Comparison of ENCODE assay signal across 17 cellular contexts in genomic region chr14:41785696-41786095, GRCh38.
A peak's percentile ranks its signal among the peaks of the same experiment; 100 is the strongest.
DNase-seq lines count a peak whose midpoint lies in the region; ATAC-seq and TF ChIP-seq lines count a peak whose summit lies in the region.
"Had no signal": no experiment of that assay in that cellular context is flagged by ENCODE, and none has a peak within 500 bp of the region (broad histone marks: within the 10 kb centered on the region; RNA-seq: fewer than 3 reads in every experiment).

No MANE protein-coding gene starts in this region.

- H3K4me1 Mint-ChIP-seq in activated T-cell treated with anti-CD3 and anti-CD28 coated beads, Interleukin-2, amount 50 U/mL, for 72 hours (ENCODE audit: low read depth) = no peaks in the 10 kb centered on the region
- no peaks in the 10 kb centered on the region for H3K4me1 Mint-ChIP-seq in T-helper 2 cell treated with Interferon-gamma antibody and Interleukin-4, amounts not matched to agents 5 μg/mL and 100 μg/mL, for 36 hours (ENCODE audit: low read depth)
- H3K4me1 Mint-ChIP-seq: activated T-helper 17 cell treated with anti-CD3 and anti-CD28 coated beads, Interleukin-2, amount 50 U/mL, for 72 hours; memory B cell had no signal

- DNase-seq in Daoy (ENCODE audit: low read depth) (peak; percentile 23), NCI-H1092 (lab: John Stamatoyannopoulos, UW) (peak; percentile 36), NCI-H748 treated with DMSO at 0.1 percent for 48 hours (lab: John Stamatoyannopoulos, UW) (peak; percentile 76), choroid plexus epithelial cell (ENCODE audit: low read depth) (peak; percentile 7)
- no peak for DNase-seq in activated T-cell treated with anti-CD3 and anti-CD28 coated beads, Interleukin-2, amount 50 U/mL, for 72 hours
- DNase-seq in T-helper 2 cell treated with Interferon-gamma antibody and Interleukin-4, amounts not matched to agents 5 μg/mL and 100 μg/mL, for 36 hours (ENCODE audit: low spot score) = no peak
- DNase-seq in activated CD4-positive, alpha-beta T cell treated with anti-CD3 and anti-CD28 coated beads for 4 hours = no peak
- DNase-seq: activated CD4-positive, alpha-beta T cell treated with anti-CD3 and anti-CD28 coated beads, Interleukin-2, amount 50 U/mL, for 4 hours; body of pancreas; C1 segment of cervical spinal cord; GF-D8; nucleus accumbens; small intestine had no signal

- H3K27me3 Mint-ChIP-seq in activated T-cell treated with anti-CD3 and anti-CD28 coated beads, Interleukin-2, amount 50 U/mL, for 72 hours (ENCODE audit: low read depth) = no peaks in the 10 kb centered on the region
- H3K27me3 Mint-ChIP-seq in T-helper 2 cell treated with Interferon-gamma antibody and Interleukin-4, amounts not matched to agents 5 μg/mL and 100 μg/mL, for 36 hours (ENCODE audit: low read depth) = no peaks in the 10 kb centered on the region
- H3K27me3 Mint-ChIP-seq: activated T-helper 17 cell treated with anti-CD3 and anti-CD28 coated beads, Interleukin-2, amount 50 U/mL, for 72 hours; memory B cell had no signal

- ATAC-seq in activated T-cell treated with anti-CD3 and anti-CD28 coated beads, Interleukin-2, amount 50 U/mL, for 72 hours (replicated peaks in 1 of 2) = no peak
- ATAC-seq in GM21447 (IDR thresholded peaks at IDR 0.05; ENCODE audit: unreplicated experiment) = no peak
- ATAC-seq: activated T-helper 17 cell treated with anti-CD3 and anti-CD28 coated beads, Interleukin-2, amount 50 U/mL, for 72 hours; body of pancreas had no signal

- no peaks in the 10 kb centered on the region for H3K36me3 Mint-ChIP-seq in activated T-cell treated with anti-CD3 and anti-CD28 coated beads, Interleukin-2, amount 50 U/mL, for 72 hours (ENCODE audit: insufficient read depth in 2 of 2)
- no peaks in the 10 kb centered on the region for H3K36me3 Mint-ChIP-seq in T-helper 2 cell treated with Interferon-gamma antibody and Interleukin-4, amounts not matched to agents 5 μg/mL and 100 μg/mL, for 36 hours (ENCODE audit: low read depth)
- H3K36me3 Mint-ChIP-seq: memory B cell had no signal

- H3K4me3 ChIP-seq in choroid plexus epithelial cell (ENCODE audit: low read depth, low read length) = no peak overlapping the region
- H3K4me3 ChIP-seq: body of pancreas, suprapubic skin had no signal

- H3K4me3 Mint-ChIP-seq in activated T-cell treated with anti-CD3 and anti-CD28 coated beads, Interleukin-2, amount 50 U/mL, for 72 hours = no peak overlapping the region
- no peak overlapping the region for H3K4me3 Mint-ChIP-seq in T-helper 2 cell treated with Interferon-gamma antibody and Interleukin-4, amounts not matched to agents 5 μg/mL and 100 μg/mL, for 36 hours
- H3K4me3 Mint-ChIP-seq: activated T-helper 17 cell treated with anti-CD3 and anti-CD28 coated beads, Interleukin-2, amount 50 U/mL, for 72 hours; memory B cell had no signal

- no peak overlapping the region for H3K27ac Mint-ChIP-seq in activated T-cell treated with anti-CD3 and anti-CD28 coated beads, Interleukin-2, amount 50 U/mL, for 72 hours
- no peak overlapping the region for H3K27ac Mint-ChIP-seq in T-helper 2 cell treated with Interferon-gamma antibody and Interleukin-4, amounts not matched to agents 5 μg/mL and 100 μg/mL, for 36 hours
- H3K27ac Mint-ChIP-seq: activated T-helper 17 cell treated with anti-CD3 and anti-CD28 coated beads, Interleukin-2, amount 50 U/mL, for 72 hours; memory B cell had no signal

- peaks cover 0 to 2% of the 10 kb centered on the region in 2 donors for H3K9me3 Mint-ChIP-seq in activated T-cell treated with anti-CD3 and anti-CD28 coated beads, Interleukin-2, amount 50 U/mL, for 72 hours
- no peaks in the 10 kb centered on the region for H3K9me3 Mint-ChIP-seq in T-helper 2 cell treated with Interferon-gamma antibody and Interleukin-4, amounts not matched to agents 5 μg/mL and 100 μg/mL, for 36 hours
- H3K9me3 Mint-ChIP-seq: activated T-helper 17 cell treated with anti-CD3 and anti-CD28 coated beads, Interleukin-2, amount 50 U/mL, for 72 hours had no signal

- no peak for TF ChIP-seq CTCF in choroid plexus epithelial cell (conservative IDR thresholded peaks at IDR 0.05; ENCODE audit: low read depth, low read length)

Comparison
In these comparisons a context has a peak if more than half of its experiments do, and no peak if none do; other contexts are left out.
1. DNase-seq: peak in Daoy (single experiment), NCI-H1092 (single experiment), NCI-H748 treated with DMSO at 0.1 percent for 48 hours (single experiment) and choroid plexus epithelial cell (single experiment); none in activated T-cell treated with anti-CD3 and anti-CD28 coated beads, Interleukin-2, amount 50 U/mL, for 72 hours (0 of 2), T-helper 2 cell treated with Interferon-gamma antibody and Interleukin-4, amounts not matched to agents 5 μg/mL and 100 μg/mL, for 36 hours (single experiment) and activated CD4-positive, alpha-beta T cell treated with anti-CD3 and anti-CD28 coated beads for 4 hours (0 of 2).